ENCODE assay signal across 9 cellular contexts in genomic region chr15:66293419-66294156, GRCh38. TPM values are rescaled to one million over a fixed set of nuclear protein-coding genes. Genes with fewer than 3 reads are reported as not detected.
DNase-seq lines count a peak whose midpoint lies in the region; ATAC-seq, FAIRE-seq and TF ChIP-seq lines count a peak whose summit lies in the region.
"Had no signal": no experiment of that assay in that cellular context is flagged by ENCODE, and none has a peak within 500 bp of the region (broad histone marks: within the 10 kb centered on the region; RNA-seq: fewer than 3 reads in every experiment).

TSS of gene DIS3L (plus strand) at chr15:66293568. CDS start at chr15:66293597, 29 bp downstream.

- TF ChIP-seq POLR2A in GM19099 (IDR thresholded peaks at IDR 0.05; ENCODE audit: extremely low read depth, insufficient read length, low read depth), result peak; percentile 78

- H3K4me1 ChIP-seq in BE2C, result peaks cover 19% of the 10 kb centered on the region; the same call in 1 of the 2 replicates

- no peaks in the 10 kb centered on the region for H3K27me3 ChIP-seq in BE2C

- no peak for FAIRE-seq in RCC 7860 (lab: Jason Lieb, UNC)
- FAIRE-seq: endometrium had no signal

- peaks cover 3% of the 10 kb centered on the region; the same call in 1 of the 2 replicates for H3K36me3 ChIP-seq in BE2C

- peak within 1 kb of the TSS; percentile 94 for H3K27ac Mint-ChIP-seq in activated T-helper 1 cell treated with anti-CD3 and anti-CD28 coated beads, Interleukin-12 subunit alpha, Interleukin-12 subunit beta, Interleukin-2, Interleukin-4 antibody, amounts not matched to agents 30 ng/mL and 10 ng/mL and 1 ng/mL, durations not matched to agents 14 hours and 24 hours and 36 hours
- peak within 1 kb of the TSS; percentile 98 for H3K27ac Mint-ChIP-seq in nephron
- peak within 1 kb of the TSS; percentile 98 for H3K27ac Mint-ChIP-seq in stimulated activated naive CD8-positive, alpha-beta T cell treated with anti-CD3 and anti-CD28 coated beads, Interleukin-15, amount 100 ng/mL, for 72 hours

- H3K4me1 Mint-ChIP-seq in activated T-helper 1 cell treated with anti-CD3 and anti-CD28 coated beads, Interleukin-12 subunit alpha, Interleukin-12 subunit beta, Interleukin-2, Interleukin-4 antibody, amounts not matched to agents 30 ng/mL and 10 ng/mL and 1 ng/mL, durations not matched to agents 14 hours and 24 hours and 36 hours (ENCODE audit: low read depth), result peaks cover 35% of the 10 kb centered on the region
- peaks cover 38% of the 10 kb centered on the region for H3K4me1 Mint-ChIP-seq in nephron
- peaks cover 35% of the 10 kb centered on the region for H3K4me1 Mint-ChIP-seq in stimulated activated naive CD8-positive, alpha-beta T cell treated with anti-CD3 and anti-CD28 coated beads, Interleukin-15, amount 100 ng/mL, for 72 hours

- ATAC-seq in HG03378 (IDR thresholded peaks at IDR 0.05; ENCODE audit: unreplicated experiment), result peak; percentile 46
- peak; percentile 88 for ATAC-seq in stimulated activated naive CD8-positive, alpha-beta T cell treated with anti-CD3 and anti-CD28 coated beads, Interleukin-15, amount 100 ng/mL, for 72 hours

- intact Hi-C loops in activated T-helper 1 cell treated with anti-CD3 and anti-CD28 coated beads, Interleukin-12 subunit alpha, Interleukin-12 subunit beta, Interleukin-2, Interleukin-4 antibody, amounts not matched to agents 30 ng/mL and 10 ng/mL and 1 ng/mL, durations not matched to agents 14 hours and 24 hours and 36 hours (cut with micrococcal nuclease), result loop anchor here (1.0 to 5.0 kb wide), 8 partner anchors 41 to 683 kb away; partner anchors contain the start of genes INTS14, MAP2K1, MEGF11 and RPL4

- H3K9me3 ChIP-seq in BE2C, result no peaks in the 10 kb centered on the region

- H3K9me3 Mint-ChIP-seq in activated T-helper 1 cell treated with anti-CD3 and anti-CD28 coated beads, Interleukin-12 subunit alpha, Interleukin-12 subunit beta, Interleukin-2, Interleukin-4 antibody, amounts not matched to agents 30 ng/mL and 10 ng/mL and 1 ng/mL, durations not matched to agents 14 hours and 24 hours and 36 hours, result no peaks in the 10 kb centered on the region
- H3K9me3 Mint-ChIP-seq in nephron, result no peaks in the 10 kb centered on the region
- no peaks in the 10 kb centered on the region for H3K9me3 Mint-ChIP-seq in stimulated activated naive CD8-positive, alpha-beta T cell treated with anti-CD3 and anti-CD28 coated beads, Interleukin-15, amount 100 ng/mL, for 72 hours

- DNase-seq in BE2C (peak; percentile 63), RCC 7860 (ENCODE audit: low spot score) (peak; percentile 32), fibroblast of mammary gland (ENCODE audit: low read depth) (peak; percentile 21)
- peak; percentile 69 for DNase-seq in activated T-helper 1 cell treated with anti-CD3 and anti-CD28 coated beads, Interleukin-12 subunit alpha, Interleukin-12 subunit beta, Interleukin-2, Interleukin-4 antibody, amounts not matched to agents 30 ng/mL and 10 ng/mL and 1 ng/mL, durations not matched to agents 14 hours and 24 hours and 36 hours (ENCODE audit: low spot score)
- DNase-seq in stimulated activated naive CD8-positive, alpha-beta T cell treated with anti-CD3 and anti-CD28 coated beads, Interleukin-15, amount 100 ng/mL, for 72 hours, result peak; percentile 76 to 78

- peak within 1 kb of the TSS; percentile 89 for H3K4me3 Mint-ChIP-seq in activated T-helper 1 cell treated with anti-CD3 and anti-CD28 coated beads, Interleukin-12 subunit alpha, Interleukin-12 subunit beta, Interleukin-2, Interleukin-4 antibody, amounts not matched to agents 30 ng/mL and 10 ng/mL and 1 ng/mL, durations not matched to agents 14 hours and 24 hours and 36 hours
- peak within 1 kb of the TSS; percentile 84 to 94 (median 93) for H3K4me3 Mint-ChIP-seq in nephron
- H3K4me3 Mint-ChIP-seq in stimulated activated naive CD8-positive, alpha-beta T cell treated with anti-CD3 and anti-CD28 coated beads, Interleukin-15, amount 100 ng/mL, for 72 hours, result peak within 1 kb of the TSS; percentile 93 to 94

- H3K4me3 ChIP-seq in BE2C (ENCODE audit: low read depth, low read length), result peak within 1 kb of the TSS; percentile 72
- peak within 1 kb of the TSS; percentile 65 for H3K4me3 ChIP-seq in fibroblast of mammary gland (ENCODE audit: control insufficient read depth, low read depth, low read length)

- no peak for TF ChIP-seq CTCF in BE2C (IDR thresholded peaks at IDR 0.05; ENCODE audit: low read depth, low read length)
- TF ChIP-seq CTCF in fibroblast of mammary gland (conservative IDR thresholded peaks at IDR 0.05; ENCODE audit: control insufficient read depth, insufficient read depth, low read depth, low read length), result no peak
- TF ChIP-seq CTCF in nephron (IDR thresholded peaks at IDR 0.05; ENCODE audit: unreplicated experiment in 3 of 3), result no peak

- peaks cover 18% of the 10 kb centered on the region for H3K36me3 Mint-ChIP-seq in activated T-helper 1 cell treated with anti-CD3 and anti-CD28 coated beads, Interleukin-12 subunit alpha, Interleukin-12 subunit beta, Interleukin-2, Interleukin-4 antibody, amounts not matched to agents 30 ng/mL and 10 ng/mL and 1 ng/mL, durations not matched to agents 14 hours and 24 hours and 36 hours (ENCODE audit: low read depth)
- H3K36me3 Mint-ChIP-seq in nephron (ENCODE audit: low read depth), result peaks cover 11% of the 10 kb centered on the region

- H3K27me3 Mint-ChIP-seq in activated T-helper 1 cell treated with anti-CD3 and anti-CD28 coated beads, Interleukin-12 subunit alpha, Interleukin-12 subunit beta, Interleukin-2, Interleukin-4 antibody, amounts not matched to agents 30 ng/mL and 10 ng/mL and 1 ng/mL, durations not matched to agents 14 hours and 24 hours and 36 hours (ENCODE audit: insufficient read depth), result no peaks in the 10 kb centered on the region
- peaks cover under 1% of the 10 kb centered on the region for H3K27me3 Mint-ChIP-seq in nephron (ENCODE audit: low read depth)
- no peaks in the 10 kb centered on the region for H3K27me3 Mint-ChIP-seq in stimulated activated naive CD8-positive, alpha-beta T cell treated with anti-CD3 and anti-CD28 coated beads, Interleukin-15, amount 100 ng/mL, for 72 hours

RNA-seq across cellular contexts. Expression of gene DIS3L, which starts in this region (rescaled TPM):
- polyA plus RNA-seq in BE2C (2012; ENCODE audit: insufficient read depth, insufficient read length, low read depth), result 13.8 TPM
- total RNA-seq in activated T-helper 1 cell treated with anti-CD3 and anti-CD28 coated beads, Interleukin-12 subunit alpha, Interleukin-12 subunit beta, Interleukin-2, Interleukin-4 antibody, amounts not matched to agents 30 ng/mL and 10 ng/mL and 1 ng/mL, durations not matched to agents 14 hours and 24 hours and 36 hours, result 47.7 and 56.0 TPM in 2 replicates

Comparison
In these comparisons a context has a peak if more than half of its experiments do, and no peak if none do; other contexts are left out.
1. Peak in every context shown above with its lines: DNase-seq, ATAC-seq and H3K4me3 ChIP-seq.
2. DNase-seq: peak in every context shown above with its lines; median percentile 77 in stimulated activated naive CD8-positive, alpha-beta T cell treated with anti-CD3 and anti-CD28 coated beads, Interleukin-15, amount 100 ng/mL, for 72 hours; 69 in activated T-helper 1 cell treated with anti-CD3 and anti-CD28 coated beads, Interleukin-12 subunit alpha, Interleukin-12 subunit beta, Interleukin-2, Interleukin-4 antibody, amounts not matched to agents 30 ng/mL and 10 ng/mL and 1 ng/mL, durations not matched to agents 14 hours and 24 hours and 36 hours; 63 in BE2C; 32 in RCC 7860; 21 in fibroblast of mammary gland.